Comparison of ENCODE assay signal across 15 cellular contexts in genomic region chr9:98158071-98158791, GRCh38. TPM values are rescaled to one million over a fixed set of nuclear protein-coding genes. Genes with fewer than 3 reads are reported as not detected.
DNase-seq lines count a peak whose midpoint lies in the region; ATAC-seq and TF ChIP-seq lines count a peak whose summit lies in the region.
"Had no signal": no experiment of that assay in that cellular context is flagged by ENCODE, and none has a peak within 500 bp of the region (broad histone marks: within the 10 kb centered on the region; RNA-seq: fewer than 3 reads in every experiment).

No MANE protein-coding gene starts in this region.

- H3K18ac ChIP-seq in neuronal stem cell (ENCODE audit: low read length), result no peak overlapping the region
- no peak overlapping the region for H3K18ac ChIP-seq in trophoblast cell (ENCODE audit: low read length)

- H3K4ac ChIP-seq in neuronal stem cell (ENCODE audit: low read length), result no peak overlapping the region
- H3K4ac ChIP-seq in trophoblast cell (ENCODE audit: low read depth, low read length), result no peak overlapping the region

- H2AK5ac ChIP-seq in neuronal stem cell (ENCODE audit: low read depth, low read length) (no peak overlapping the region), trophoblast cell (ENCODE audit: low read length) (no peak overlapping the region)

- no peak overlapping the region for H3K27ac ChIP-seq in osteoblast (ENCODE audit: low read depth, low read length)
- no peak overlapping the region for H3K27ac ChIP-seq in neuronal stem cell (replicated peaks; ENCODE audit: low read length)
- no peak overlapping the region for H3K27ac ChIP-seq in trophoblast cell (ENCODE audit: low read depth, low read length)

- H2BK120ac ChIP-seq in neuronal stem cell (ENCODE audit: low read depth, low read length) (no peak overlapping the region), trophoblast cell (ENCODE audit: insufficient read depth, low read length, poor library complexity) (no peak overlapping the region)

- no CpG with 5 or more reads among the region's 4 CpGs for WGBS in neuronal stem cell (ENCODE audit: extremely low coverage in 2 of 2, insufficient read length in 2 of 2, insufficient replicate concordance in 1 of 2), 2 donors
- no CpG with 5 or more reads among the region's 4 CpGs for WGBS in trophoblast cell (ENCODE audit: extremely low coverage, insufficient coverage, insufficient read length)

- H3K9me3 Mint-ChIP-seq in activated naive CD8-positive, alpha-beta T cell treated with anti-CD3 and anti-CD28 coated beads, Interleukin-2, amount 10 ng/mL, durations not matched to agents 7 days and 5 days, result no peaks in the 10 kb centered on the region
- H3K9me3 Mint-ChIP-seq: H9; T-helper 2 cell treated with Interferon-gamma antibody and Interleukin-4, amounts not matched to agents 5 μg/mL and 100 μg/mL, for 36 hours had no signal

- H3K4me3 ChIP-seq in osteoblast (ENCODE audit: insufficient read depth, low read length), result no peak overlapping the region
- H3K4me3 ChIP-seq in neuronal stem cell (ENCODE audit: low read length in 2 of 2), result no peak overlapping the region
- no peak overlapping the region for H3K4me3 ChIP-seq in trophoblast cell (ENCODE audit: low read depth, low read length)
- H3K4me3 ChIP-seq: GM12878 had no signal

- H3K79me2 ChIP-seq in osteoblast (ENCODE audit: insufficient read depth, low read length) (no peaks in the 10 kb centered on the region), trophoblast cell (ENCODE audit: control insufficient read depth, insufficient read depth, low read length, poor library complexity) (peaks cover 2% of the 10 kb centered on the region)

- H3K79me1 ChIP-seq in neuronal stem cell (ENCODE audit: low read depth, low read length), result no peaks in the 10 kb centered on the region
- H3K79me1 ChIP-seq in trophoblast cell (ENCODE audit: low read length), result no peaks in the 10 kb centered on the region

- no peak overlapping the region for H4K8ac ChIP-seq in neuronal stem cell (ENCODE audit: low read depth, low read length)
- no peak overlapping the region for H4K8ac ChIP-seq in trophoblast cell (ENCODE audit: low read depth, low read length)

- H3K9ac ChIP-seq in neuronal stem cell (ENCODE audit: low read depth, low read length, poor library complexity) (no peak overlapping the region), trophoblast cell (ENCODE audit: low read length) (no peak overlapping the region)

- no peaks in the 10 kb centered on the region for H3K4me1 ChIP-seq in osteoblast (ENCODE audit: insufficient read depth, low read length)
- H3K4me1 ChIP-seq in neuronal stem cell (ENCODE audit: control insufficient read depth in 2 of 2, insufficient read depth in 1 of 2, low read depth in 1 of 2, low read length in 2 of 2), result peaks cover 0 to 7% of the 10 kb centered on the region in 2 donors
- peaks cover 3 to 5% of the 10 kb centered on the region in 2 experiments for H3K4me1 ChIP-seq in trophoblast cell (ENCODE audit: control insufficient read depth in 1 of 2, insufficient read depth in 2 of 2, low read length in 2 of 2)

- no peaks in the 10 kb centered on the region for H3K27me3 Mint-ChIP-seq in activated naive CD8-positive, alpha-beta T cell treated with anti-CD3 and anti-CD28 coated beads, Interleukin-2, amount 10 ng/mL, durations not matched to agents 7 days and 5 days

- H2BK5ac ChIP-seq in neuronal stem cell (ENCODE audit: low read length) (no peak overlapping the region), trophoblast cell (ENCODE audit: low read depth, low read length, poor library complexity) (no peak overlapping the region)

- H3K27ac Mint-ChIP-seq in activated naive CD8-positive, alpha-beta T cell treated with anti-CD3 and anti-CD28 coated beads, Interleukin-2, amount 10 ng/mL, durations not matched to agents 7 days and 5 days, result peak overlapping the region; percentile 12
- H3K27ac Mint-ChIP-seq: H9; T-helper 2 cell treated with Interferon-gamma antibody and Interleukin-4, amounts not matched to agents 5 μg/mL and 100 μg/mL, for 36 hours had no signal

- no peak overlapping the region for H2AFZ ChIP-seq in osteoblast (ENCODE audit: low read length)
- no peak overlapping the region for H2AFZ ChIP-seq in neuronal stem cell (ENCODE audit: low read length)
- H2AFZ ChIP-seq in trophoblast cell (ENCODE audit: insufficient read depth, low read length, poor library complexity), result no peak overlapping the region

- no peak for TF ChIP-seq CTCF in osteoblast (IDR thresholded peaks at IDR 0.05; ENCODE audit: extremely low read depth, low read depth, low read length)

- no peak overlapping the region for H4K12ac ChIP-seq in trophoblast cell (ENCODE audit: low read depth, low read length)

- H3K23ac ChIP-seq in neuronal stem cell (ENCODE audit: low read depth, low read length, poor library complexity) (no peak overlapping the region), trophoblast cell (ENCODE audit: low read length) (no peak overlapping the region)

- H2BK12ac ChIP-seq in neuronal stem cell (ENCODE audit: low read length) (no peak overlapping the region), trophoblast cell (ENCODE audit: low read length) (no peak overlapping the region)

- H3K27me3 ChIP-seq in osteoblast (ENCODE audit: insufficient read depth, low read length) (peaks cover 5% of the 10 kb centered on the region), neuronal stem cell (ENCODE audit: control insufficient read depth in 3 of 3, insufficient read depth in 3 of 3, low read depth in 1 of 3, low read length in 3 of 3) (peaks cover 0 to 19% (median 0%) of the 10 kb centered on the region in 3 experiments), trophoblast cell (ENCODE audit: insufficient read depth, low read length) (no peaks in the 10 kb centered on the region)

- peaks cover 6% of the 10 kb centered on the region for H3K4me1 Mint-ChIP-seq in activated naive CD8-positive, alpha-beta T cell treated with anti-CD3 and anti-CD28 coated beads, Interleukin-2, amount 10 ng/mL, durations not matched to agents 7 days and 5 days

- no peak overlapping the region for H2BK15ac ChIP-seq in neuronal stem cell (ENCODE audit: low read length)

- POLR2A ChIA-PET in activated naive CD8-positive, alpha-beta T cell treated with anti-CD3 and anti-CD28 coated beads, Interleukin-2, amount 10 ng/mL, durations not matched to agents 7 days and 5 days (lab: Charles Lee), result interaction anchor here (0.5 kb wide), 1 partner anchor 14 kb away, joined by 5 read pairs; no protein-coding TSS in a partner anchor

- H3K4me3 Mint-ChIP-seq in activated naive CD8-positive, alpha-beta T cell treated with anti-CD3 and anti-CD28 coated beads, Interleukin-2, amount 10 ng/mL, durations not matched to agents 7 days and 5 days, result no peak overlapping the region
- H3K4me3 Mint-ChIP-seq: H9; T-helper 2 cell treated with Interferon-gamma antibody and Interleukin-4, amounts not matched to agents 5 μg/mL and 100 μg/mL, for 36 hours had no signal

- no peak overlapping the region for H4K91ac ChIP-seq in neuronal stem cell (ENCODE audit: low read depth, low read length, poor library complexity)
- no peak overlapping the region for H4K91ac ChIP-seq in trophoblast cell (ENCODE audit: low read depth, low read length)

- peak; percentile 81 for ATAC-seq in activated naive CD8-positive, alpha-beta T cell treated with anti-CD3 and anti-CD28 coated beads, Interleukin-2, amount 10 ng/mL, durations not matched to agents 7 days and 5 days (ENCODE audit: low read depth)
- ATAC-seq: GM12878 had no signal

- H3K36me3 Mint-ChIP-seq in activated naive CD8-positive, alpha-beta T cell treated with anti-CD3 and anti-CD28 coated beads, Interleukin-2, amount 10 ng/mL, durations not matched to agents 7 days and 5 days, result peaks cover 7% of the 10 kb centered on the region

- H3K36me3 ChIP-seq in osteoblast (ENCODE audit: insufficient read depth, low read length) (no peaks in the 10 kb centered on the region), neuronal stem cell (replicated peaks in 1 of 2; ENCODE audit: control insufficient read depth in 2 of 2, insufficient read depth in 2 of 2, low read length in 2 of 2) (no peaks in the 10 kb centered on the region), trophoblast cell (ENCODE audit: control insufficient read depth in 1 of 2, insufficient read depth in 2 of 2, low read length in 2 of 2) (peaks cover 5 to 21% of the 10 kb centered on the region in 2 experiments)

- DNase-seq in DMS153 treated with DMSO at 0.1 percent for 48 hours (lab: John Stamatoyannopoulos, UW; ENCODE audit: unreplicated experiment), result peak; percentile 31
- DNase-seq in NCI-H2196 treated with DMSO at 0.1 percent for 48 hours (lab: John Stamatoyannopoulos, UW; ENCODE audit: unreplicated experiment), result peak; percentile 77
- DNase-seq in activated naive CD8-positive, alpha-beta T cell treated with anti-CD3 and anti-CD28 coated beads, Interleukin-2, amount 10 ng/mL, durations not matched to agents 7 days and 5 days, result no peak
- DNase-seq in osteoblast (ENCODE audit: insufficient read length, low spot score, missing footprints), result peak; percentile 64
- DNase-seq in activated gamma-delta T cell (lab: John Stamatoyannopoulos, UW), result no peak
- DNase-seq in neuronal stem cell (ENCODE audit: low spot score), result no peak
- DNase-seq in trophoblast cell, result no peak
- DNase-seq: Caco-2; H9; hippocampal formation; OCI-M1; stimulated activated CD4-positive, alpha-beta T cell treated with anti-CD3 and anti-CD28 coated beads, Interleukin-4, amount 100 ng/mL, for 1 hour; stimulated activated naive CD4-positive, alpha-beta T cell treated with Interleukin-2 at 50 U/mL for 16 hours had no signal

- H3K9me3 ChIP-seq in osteoblast (ENCODE audit: low read depth, low read length) (no peaks in the 10 kb centered on the region), neuronal stem cell (replicated peaks in 1 of 2; ENCODE audit: control insufficient read depth in 2 of 2, insufficient read depth in 1 of 2, low read depth in 1 of 2, low read length in 2 of 2) (no peaks in the 10 kb centered on the region), trophoblast cell (ENCODE audit: insufficient read depth, low read depth, low read length) (no peaks in the 10 kb centered on the region)
- H3K9me3 ChIP-seq: Caco-2 had no signal

- no peak overlapping the region for H3K14ac ChIP-seq in neuronal stem cell (ENCODE audit: low read length)
- no peak overlapping the region for H3K14ac ChIP-seq in trophoblast cell (ENCODE audit: low read length)

- H4K20me1 ChIP-seq in osteoblast (ENCODE audit: insufficient read depth, low read length), result no peaks in the 10 kb centered on the region

- H3K4me2 ChIP-seq in osteoblast (ENCODE audit: insufficient read depth, low read length) (no peak overlapping the region), neuronal stem cell (ENCODE audit: insufficient read depth, low read length, poor library complexity, severe bottlenecking) (no peak overlapping the region), trophoblast cell (ENCODE audit: low read length) (no peak overlapping the region)

RNA-seq across cellular contexts. Expression of gene CORO2A, which starts 34.2 kb away (rescaled TPM):
- total RNA-seq in activated naive CD8-positive, alpha-beta T cell treated with anti-CD3 and anti-CD28 coated beads, Interleukin-2, amount 10 ng/mL, durations not matched to agents 7 days and 5 days, result 10 to 100 TPM; 11.7 to 12.0 TPM
- total RNA-seq in osteoblast, result 0.29 and 0.72 TPM in 2 replicates
- 4.3 TPM for polyA plus RNA-seq in neuronal stem cell (2013, experiment 1 of 2)
- 4.5 TPM for polyA plus RNA-seq in neuronal stem cell (2013, experiment 2 of 2)
- polyA plus RNA-seq in trophoblast cell (2013), result 34.0 and 35.3 TPM in 2 replicates

RNA-seq across cellular contexts. Expression of gene TRIM14, which starts 39.2 kb away (rescaled TPM):
- total RNA-seq in activated naive CD8-positive, alpha-beta T cell treated with anti-CD3 and anti-CD28 coated beads, Interleukin-2, amount 10 ng/mL, durations not matched to agents 7 days and 5 days, result 100 to 1,000 TPM in 1 of 2 experiments, 10 to 100 TPM in 1; 99.0 to 108 TPM
- total RNA-seq in osteoblast, result 0.59 and 1.1 TPM in 2 replicates
- 1.7 TPM for polyA plus RNA-seq in neuronal stem cell (2013, experiment 1 of 2)
- polyA plus RNA-seq in neuronal stem cell (2013, experiment 2 of 2), result 1.9 TPM
- 2.1 and 2.3 TPM in 2 replicates for polyA plus RNA-seq in trophoblast cell (2013)

Comparison
In these comparisons a context has a peak if more than half of its experiments do, and no peak if none do; other contexts are left out.
1. DNase-seq: peak in DMS153 treated with DMSO at 0.1 percent for 48 hours (single experiment), NCI-H2196 treated with DMSO at 0.1 percent for 48 hours (single experiment) and osteoblast (single experiment); none in activated naive CD8-positive, alpha-beta T cell treated with anti-CD3 and anti-CD28 coated beads, Interleukin-2, amount 10 ng/mL, durations not matched to agents 7 days and 5 days (single experiment), activated gamma-delta T cell (single experiment), neuronal stem cell (single experiment) and trophoblast cell (0 of 2).
2. RNA of gene TRIM14, which starts 39.2 kb away (total RNA-seq): 99.0 to 108 TPM in activated naive CD8-positive, alpha-beta T cell treated with anti-CD3 and anti-CD28 coated beads, Interleukin-2, amount 10 ng/mL, durations not matched to agents 7 days and 5 days; 0.59 to 1.1 TPM in osteoblast; every median in the first group is over 10 times any median in the second.